1 cellular context compared by ENCODE assay signal in genomic region chr5:83107692-83108410, GRCh38.
TF ChIP-seq lines count a peak whose summit lies in the region.

No MANE protein-coding gene starts in this region.

TF ChIP-seq in GM12878, 131 proteins besides CTCF, POLR2A, EP300 and RAD21 (continued from another document):
- no peak for TF ChIP-seq USF2 (IDR thresholded peaks at IDR 0.05; ENCODE audit: borderline replicate concordance, low read depth, low read length)
TF ChIP-seq in GM12878: peak in this region for 0.
